Comparison of ENCODE assay signal across 7 cellular contexts in genomic region chrX:6614516-6614915, GRCh38.
"Had no signal": no experiment of that assay in that cellular context is flagged by ENCODE, and none has a peak within 500 bp of the region (broad histone marks: within the 10 kb centered on the region; RNA-seq: fewer than 3 reads in every experiment).

No MANE protein-coding gene starts in this region.

- H3K4me1 Mint-ChIP-seq: GM23338 had no signal

- H3K4me1 ChIP-seq: HAP-1 had no signal

- H3K36me3 ChIP-seq: HAP-1 had no signal

- H2AFZ ChIP-seq: GM23338 had no signal

- H3K4me3 Mint-ChIP-seq: GM23338, HFFc6 had no signal

- DNase-seq: H7, HFFc6, IMR-90 had no signal

- H3K27ac ChIP-seq: HL-60 had no signal

- H3K9me3 ChIP-seq: HAP-1 had no signal

- H3K27ac Mint-ChIP-seq: GM23338, HFFc6 had no signal

- H3K4me3 ChIP-seq: GM23338, HAP-1, K562 had no signal

- H3K4me2 ChIP-seq: GM23338 had no signal
